8 cellular contexts compared by ENCODE assay signal in the genomic region with DNA sequence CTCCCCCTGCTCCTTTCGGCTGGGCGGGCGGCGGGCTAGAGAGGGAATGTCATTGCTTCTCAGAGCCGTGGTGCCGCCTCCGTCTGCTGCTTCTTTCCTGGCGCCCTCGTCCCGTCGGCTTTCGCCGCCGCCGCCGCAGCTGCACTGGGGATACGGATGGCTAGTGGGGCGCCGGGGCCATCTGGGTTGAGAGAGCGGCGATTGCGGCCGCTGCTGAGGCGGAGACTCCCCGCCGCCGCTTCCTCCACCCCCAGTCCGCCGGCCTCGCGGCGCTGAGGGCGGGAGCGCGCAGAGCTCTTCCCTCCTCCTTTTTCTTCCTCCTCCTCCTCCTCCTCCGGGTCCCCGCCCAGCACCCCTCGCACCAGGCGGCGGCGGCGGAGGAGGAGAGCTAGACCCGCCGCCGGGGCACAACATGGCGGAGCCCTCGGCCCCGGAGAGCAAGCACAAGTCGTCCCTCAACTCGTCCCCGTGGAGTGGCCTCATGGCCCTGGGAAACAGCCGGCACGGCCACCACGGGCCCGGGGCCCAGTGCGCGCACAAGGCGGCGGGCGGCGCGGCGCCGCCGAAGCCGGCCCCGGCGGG. TPM values are rescaled to one million over a fixed set of nuclear protein-coding genes. Genes with fewer than 3 reads are reported as not detected.
DNase-seq lines count a peak whose midpoint lies in the region; ATAC-seq and TF ChIP-seq lines count a peak whose summit lies in the region.

A gene (plus strand): TSS at position 339 of the 582 bp plus-strand sequence. CDS start 74 bp downstream, at position 413.

- H3K36me3 ChIP-seq in PC-9 (ENCODE audit: low read depth) (no peaks in the 10 kb centered on the region), suprapubic skin (no peaks in the 10 kb centered on the region)

- CTCF ChIA-PET in PC-9 (lab: Charles Lee): no interaction called here

- peak within 1 kb of the TSS; percentile 92 for H3K4me3 ChIP-seq in PC-9
- peak within 1 kb of the TSS; percentile 97 for H3K4me3 ChIP-seq in suprapubic skin

- H3F3A ChIP-seq in PC-9 (ENCODE audit: insufficient read depth, low read depth): 0 out of 2 replicates have a peak, but pooled peaks cover 4% of the 10 kb centered on the region

- peak; percentile 47 for ATAC-seq in GM19328 (IDR thresholded peaks at IDR 0.05; ENCODE audit: unreplicated experiment)
- ATAC-seq in HG03457 (IDR thresholded peaks at IDR 0.05; ENCODE audit: unreplicated experiment): peak; percentile 46
- peak; percentile 68 for ATAC-seq in foreskin keratinocyte

- H3K4me1 ChIP-seq in PC-9 (replicated peaks; ENCODE audit: insufficient read depth) (peaks cover 17% of the 10 kb centered on the region), foreskin keratinocyte (peaks cover 23% of the 10 kb centered on the region), suprapubic skin (peaks cover 40% of the 10 kb centered on the region)

- H3K4me2 ChIP-seq in PC-9: peak within 1 kb of the TSS; percentile 89

- H3K27ac ChIP-seq in PC-9 (peak within 1 kb of the TSS; percentile 94), foreskin keratinocyte (peak within 1 kb of the TSS; percentile 81), suprapubic skin (peak within 1 kb of the TSS; percentile 97)

- under 1% methylated on average over 50 of the region's 68 CpGs for WGBS in suprapubic skin

- peaks cover 9% of the 10 kb centered on the region; the same call in 1 of the 2 replicates for H4K20me1 ChIP-seq in PC-9 (ENCODE audit: insufficient read depth)

- no TSS peak for BruUV-seq in PC-9 (replicated peaks; lab: Mats Ljungman, UMichigan)

- POLR2A ChIA-PET in PC-9 (lab: Charles Lee; ENCODE audit: unreplicated experiment): interaction anchor here (0.5 to 2.0 kb wide), 19 partner anchors 13 to 1897 kb away, joined by 3 to 25 read pairs (median 5); a partner anchor contains a TSS

- H2AFZ ChIP-seq in PC-9: peak within 1 kb of the TSS; percentile 81

- H3K9me3 ChIP-seq in PC-9 (ENCODE audit: insufficient read depth, low read depth) (no peaks in the 10 kb centered on the region), suprapubic skin (no peaks in the 10 kb centered on the region)

- intact Hi-C loops in PC-9 (cut with micrococcal nuclease; ENCODE audit: unreplicated experiment): loop anchor here (2.0 to 10.0 kb wide), 7 partner anchors 155 to 758 kb away; a partner anchor contains a TSS

- TF ChIP-seq CTCF in PC-9 (conservative IDR thresholded peaks at IDR 0.05) (no peak), foreskin keratinocyte (conservative IDR thresholded peaks at IDR 0.05) (no peak), suprapubic skin (IDR thresholded peaks at IDR 0.05) (no peak)

- no peaks in the 10 kb centered on the region for H3K9me2 ChIP-seq in PC-9 (ENCODE audit: insufficient read depth)

- peaks cover 53% of the 10 kb centered on the region for H3K79me2 ChIP-seq in PC-9 (ENCODE audit: low read depth)

- peak; percentile 45 to 77 for TF ChIP-seq POLR2A in suprapubic skin (IDR thresholded peaks at IDR 0.05)

- peak; percentile 85 for DNase-seq in COLO668 (lab: John Stamatoyannopoulos, UW; ENCODE audit: unreplicated experiment)
- DNase-seq in PC-9: peak in 1 of 2 experiments; percentile 50
- DNase-seq in activated effector memory CD4-positive, alpha-beta T cell treated with anti-CD3 and anti-CD28 coated beads, Interleukin-2, amount 50 U/mL, for 16 hours: peak; percentile 94
- DNase-seq in foreskin keratinocyte: peak; percentile 75 to 89
- peak in 30 of 56 donors; percentile 43 to 94 (median 85) for DNase-seq in nucleus accumbens (lab: John Stamatoyannopoulos, UW)
- peak in 1 of 2 donors; percentile 90 for DNase-seq in suprapubic skin (ENCODE audit: low spot score in 2 of 2)

- no peaks in the 10 kb centered on the region for H3K27me3 ChIP-seq in PC-9 (ENCODE audit: insufficient read depth, low read depth)
- no peaks in the 10 kb centered on the region for H3K27me3 ChIP-seq in foreskin keratinocyte
- no peaks in the 10 kb centered on the region for H3K27me3 ChIP-seq in suprapubic skin

- no peak for TF ChIP-seq EP300 in suprapubic skin (IDR thresholded peaks at IDR 0.05)

RNA-seq across cellular contexts. Expression of the gene that starts here (rescaled TPM):
- total RNA-seq in PC-9 (2021) (110 and 155 TPM in 2 replicates), foreskin keratinocyte (120 and 128 TPM in 2 replicates), suprapubic skin (10 to 100 TPM; 69.5 to 97.0 (median 78.4) TPM)
- 36.0 and 42.4 TPM in 2 replicates for polyA plus RNA-seq in foreskin keratinocyte
